In the genomic region with DNA sequence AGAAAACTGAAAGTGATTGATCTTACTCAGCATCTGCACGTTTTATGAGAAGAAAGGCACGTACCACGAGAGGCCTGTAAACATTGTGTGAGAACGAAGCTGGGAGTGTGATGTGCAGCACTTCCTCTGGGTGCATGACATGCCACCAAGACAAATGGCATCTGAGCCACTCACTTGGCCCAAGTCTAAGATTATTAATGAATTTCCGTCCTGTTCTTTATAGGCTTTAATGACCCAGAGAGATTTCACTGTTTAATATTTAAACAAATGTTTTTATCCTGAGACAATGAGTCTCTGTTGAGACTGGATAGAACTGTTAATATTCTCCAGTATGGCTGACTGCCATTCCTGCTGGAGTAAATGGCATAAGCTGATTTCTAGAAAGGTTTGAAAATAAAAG, we compare ENCODE assay signal across 25 cellular contexts.
DNase-seq lines count a peak whose midpoint lies in the region; ATAC-seq and TF ChIP-seq lines count a peak whose summit lies in the region.
"Had no signal": no experiment of that assay in that cellular context is flagged by ENCODE, and none has a peak within 500 bp of the region (broad histone marks: within the 10 kb centered on the region; RNA-seq: fewer than 3 reads in every experiment).

No MANE protein-coding gene starts in this region.

- DNase-seq in A673 (ENCODE audit: low spot score), result peak; percentile 28
- peak; percentile 23 for DNase-seq in GM20000 (ENCODE audit: low spot score)
- DNase-seq in body of pancreas, result peak; percentile 23 to 62 (median 47)
- peak in 1 of 3 donors; percentile 16 for DNase-seq in mucosa of descending colon
- DNase-seq in DMS 273 (lab: John Stamatoyannopoulos, UW; ENCODE audit: unreplicated experiment), result no peak
- DNase-seq in stimulated activated CD4-positive, alpha-beta T cell treated with anti-CD3 and anti-CD28 coated beads, Interleukin-2, amount 100 ng/mL, for 24 hours, result no peak
- no peak for DNase-seq in effector CD8-positive, alpha-beta T cell (lab: John Stamatoyannopoulos, UW)
- DNase-seq: activated CD4-positive, alpha-beta T cell treated with anti-CD3 and anti-CD28 coated beads for 4 hours; activated CD8-positive, alpha-beta memory T cell treated with anti-CD3 and anti-CD28 coated beads for 24 hours; activated gamma-delta T cell; activated naive CD8-positive, alpha-beta T cell treated with anti-CD3 and anti-CD28 coated beads, Interleukin-2, amount 50 U/mL, for 24 hours; CD4-positive, CD25-positive, alpha-beta regulatory T cell; DMS 273 treated with DMSO at 0.1 percent for 48 hours; dorsolateral prefrontal cortex; HCEC 1CT; KG1; NCI-H1436 treated with DMSO at 0.1 percent for 48 hours; NCI-H2107; NCI-H748 treated with DMSO at 0.1 percent for 48 hours; sigmoid colon; stimulated activated naive CD4-positive, alpha-beta T cell; T-helper 17 cell; testis had no signal

- ATAC-seq in body of pancreas (peak; percentile 87), mucosa of descending colon (peak; percentile 51), GM18873 (IDR thresholded peaks at IDR 0.05; ENCODE audit: low FRiP score, unreplicated experiment) (no peak)
- ATAC-seq: activated naive CD8-positive, alpha-beta T cell treated with anti-CD3 and anti-CD28 coated beads, Interleukin-2, amount 50 U/mL, for 24 hours; T-helper 17 cell had no signal

- CTCF ChIA-PET in A673 (lab: Charles Lee), result interaction anchor here (0.5 kb wide), 1 partner anchor 58 kb away, joined by 5 read pairs; no protein-coding TSS in a partner anchor

- no peak for TF ChIP-seq CTCF in A673 (conservative IDR thresholded peaks at IDR 0.05; ENCODE audit: low read depth, low read length)
- TF ChIP-seq CTCF in GM20000 (IDR thresholded peaks at IDR 0.05; ENCODE audit: extremely low read depth, missing control alignments), result no peak
- TF ChIP-seq CTCF in body of pancreas (IDR thresholded peaks at IDR 0.05), result no peak
- TF ChIP-seq CTCF in mucosa of descending colon (IDR thresholded peaks at IDR 0.05), result no peak

- 41 to 53% methylated on average over 5 of the region's 5 CpGs for WGBS in body of pancreas, 2 donors

- no peak overlapping the region for H3K4me3 ChIP-seq in A673 (ENCODE audit: low read depth, low read length, poor library complexity, severe bottlenecking)
- no peak overlapping the region for H3K4me3 ChIP-seq in body of pancreas
- no peak overlapping the region for H3K4me3 ChIP-seq in mucosa of descending colon
- H3K4me3 ChIP-seq: dorsolateral prefrontal cortex, sigmoid colon, SK-N-MC, testis had no signal

- no peaks in the 10 kb centered on the region for H3K4me1 ChIP-seq in A673 (ENCODE audit: insufficient read depth, low read length, poor library complexity, severe bottlenecking)
- peaks cover 18% of the 10 kb centered on the region for H3K4me1 ChIP-seq in body of pancreas
- H3K4me1 ChIP-seq in mucosa of descending colon (ENCODE audit: low read depth), result peaks cover 10% of the 10 kb centered on the region
- H3K4me1 ChIP-seq: testis had no signal

- no peaks in the 10 kb centered on the region for H3K27me3 ChIP-seq in A673 (replicated peaks; ENCODE audit: insufficient read depth, low read depth, low read length, poor library complexity)
- H3K27me3 ChIP-seq in body of pancreas, result no peaks in the 10 kb centered on the region
- H3K27me3 ChIP-seq: sigmoid colon, testis had no signal

- POLR2A ChIA-PET in A673 (lab: Charles Lee; ENCODE audit: low non-redundant PET), result no interaction called here

- H3K9me3 ChIP-seq in A673 (ENCODE audit: low read depth, low read length, poor library complexity, severe bottlenecking), result no peaks in the 10 kb centered on the region
- no peaks in the 10 kb centered on the region for H3K9me3 ChIP-seq in body of pancreas
- H3K9me3 ChIP-seq in mucosa of descending colon, result no peaks in the 10 kb centered on the region
- H3K9me3 ChIP-seq: sigmoid colon, testis had no signal

- no peak for TF ChIP-seq POLR2A in body of pancreas (IDR thresholded peaks at IDR 0.05)

- no peak overlapping the region for H3K27ac ChIP-seq in A673 (ENCODE audit: low read depth, low read length, poor library complexity, severe bottlenecking)
- H3K27ac ChIP-seq in body of pancreas, result peak overlapping the region in 3 of 4 donors; percentile 50 to 73 (median 72)
- H3K27ac ChIP-seq: dorsolateral prefrontal cortex, sigmoid colon, SK-N-MC, testis had no signal

- no peaks in the 10 kb centered on the region for H3K36me3 ChIP-seq in A673 (ENCODE audit: insufficient read depth, low read length, poor library complexity, severe bottlenecking)
- no peaks in the 10 kb centered on the region for H3K36me3 ChIP-seq in body of pancreas (replicated peaks in 1 of 2; ENCODE audit: insufficient read depth in 1 of 2, low read depth in 2 of 2)
- H3K36me3 ChIP-seq in mucosa of descending colon (ENCODE audit: low read depth), result no peaks in the 10 kb centered on the region
- H3K36me3 ChIP-seq: sigmoid colon had no signal

- intact Hi-C loops in A673 (cut with micrococcal nuclease; ENCODE audit: unreplicated experiment) (no loop called here), body of pancreas (cut with DNase I) (no loop called here), mucosa of descending colon (cut with DNase I, micrococcal nuclease) (no loop called here)

- no TSS peak for BruUV-seq in A673 (replicated peaks; lab: Mats Ljungman, UMichigan)

Comparison
In these comparisons a context has a peak if more than half of its experiments do, and no peak if none do; other contexts are left out.
1. DNase-seq: peak in A673 (single experiment), GM20000 (single experiment) and body of pancreas (4 of 4); none in DMS 273 (single experiment), stimulated activated CD4-positive, alpha-beta T cell treated with anti-CD3 and anti-CD28 coated beads, Interleukin-2, amount 100 ng/mL, for 24 hours (0 of 2) and effector CD8-positive, alpha-beta T cell (single experiment).